8 cellular contexts compared by ENCODE assay signal in the genomic region with DNA sequence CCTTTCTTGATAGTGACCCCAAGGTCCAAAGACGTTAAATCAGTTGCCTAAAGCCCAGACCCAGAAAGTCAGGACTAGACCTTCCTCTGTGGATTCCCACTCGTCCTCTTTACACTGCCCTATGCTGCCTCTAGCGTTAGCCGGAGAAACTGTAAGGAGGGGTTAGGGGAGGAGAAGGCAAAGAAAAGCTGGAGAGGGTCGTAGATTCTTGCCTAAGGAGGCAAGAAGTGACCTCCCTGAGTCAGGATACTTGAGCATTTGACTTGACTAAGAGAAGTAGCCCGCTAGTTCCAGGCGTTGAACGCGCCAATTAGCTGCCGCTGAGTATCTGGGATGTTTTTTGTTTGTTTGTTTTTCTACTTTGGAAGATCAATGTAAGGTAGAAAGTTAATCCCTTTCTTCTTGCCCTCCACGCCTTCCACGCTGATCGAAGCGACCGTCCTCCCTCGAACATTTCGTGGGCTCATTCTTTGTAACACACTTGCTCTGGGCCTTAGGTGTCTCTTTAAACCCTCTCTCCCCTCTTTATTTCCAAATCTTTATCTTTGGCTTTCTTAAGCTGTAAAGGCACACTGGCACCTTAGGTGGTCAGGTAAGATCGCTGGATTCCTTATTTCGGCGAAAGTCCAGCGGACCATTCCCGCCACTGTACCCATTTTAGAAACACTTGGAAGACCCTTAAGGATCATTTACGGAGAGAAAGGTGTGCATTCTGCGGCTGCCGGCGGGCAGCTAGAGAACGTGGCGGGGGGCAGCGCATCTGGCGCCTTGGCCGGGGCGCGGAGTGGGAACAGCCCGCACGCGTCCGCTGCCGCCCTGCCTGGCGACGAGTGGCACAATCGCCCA. TPM values are rescaled to one million over a fixed set of nuclear protein-coding genes. Genes with fewer than 3 reads are reported as not detected.
DNase-seq lines count a peak whose midpoint lies in the region; ATAC-seq and TF ChIP-seq lines count a peak whose summit lies in the region.

No MANE protein-coding gene starts in this region.

- CTCF ChIA-PET in RWPE1 (lab: Yijun Ruan, JAX) (interaction anchor here (0.6 to 3.2 kb wide), 50 partner anchors 9 to 1588 kb away, joined by 3 to 22 read pairs (median 4); no protein-coding TSS in a partner anchor), MCF 10A (lab: Yijun Ruan, JAX) (interaction anchor here (0.5 to 6.8 kb wide), 86 partner anchors 8 to 1677 kb away, joined by 3 to 86 read pairs (median 4); no protein-coding TSS in a partner anchor)

- POLR2A ChIA-PET in RWPE1 (lab: Yijun Ruan, JAX; ENCODE audit: low non-redundant PET) (no interaction called here), MCF 10A (lab: Yijun Ruan, JAX) (interaction anchor here (0.6 to 2.9 kb wide), 10 partner anchors 9 to 1961 kb away, joined by 3 to 9 read pairs (median 4); a partner anchor contains a TSS)

- H3K27me3 ChIP-seq in HUES64 (ENCODE audit: insufficient read depth, low read length): peaks cover 28% of the 10 kb centered on the region

- TF ChIP-seq CTCF in RWPE1 (conservative IDR thresholded peaks at IDR 0.05; ENCODE audit: low read depth): peak; percentile 96
- peak; percentile 92 for TF ChIP-seq CTCF in MCF 10A (IDR thresholded peaks at IDR 0.05; ENCODE audit: unreplicated experiment)

- peaks cover 32% of the 10 kb centered on the region for H3K4me1 ChIP-seq in HUES64 (ENCODE audit: insufficient read depth, low read length)

- ATAC-seq in GM21526 (IDR thresholded peaks at IDR 0.05; ENCODE audit: low FRiP score, unreplicated experiment): peak; percentile 44
- ATAC-seq in sciatic nerve: peak; percentile 50

- peak overlapping the region; percentile 95 for H3K4me3 Mint-ChIP-seq in MCF 10A (ENCODE audit: unreplicated experiment)

- no peaks in the 10 kb centered on the region for H3K9me3 ChIP-seq in HUES64 (ENCODE audit: insufficient read depth, low read depth, low read length)
- H3K9me3 ChIP-seq in iPS-18c (ENCODE audit: control insufficient read depth, insufficient read depth, low read length): peaks cover 3% of the 10 kb centered on the region

- no peak overlapping the region for H3K27ac Mint-ChIP-seq in MCF 10A (ENCODE audit: low read depth, unreplicated experiment)

- peaks cover 4% of the 10 kb centered on the region for H3K36me3 Mint-ChIP-seq in MCF 10A (ENCODE audit: insufficient read depth, unreplicated experiment)

- peak overlapping the region; percentile 72 for H3K9ac ChIP-seq in HUES64 (ENCODE audit: low read depth, low read length)

- BruUV-seq in MCF 10A (replicated peaks; lab: Mats Ljungman, UMichigan): no TSS peak

- no peaks in the 10 kb centered on the region for H3K27me3 Mint-ChIP-seq in MCF 10A (ENCODE audit: insufficient read depth, unreplicated experiment)

- H3K36me3 ChIP-seq in HUES64 (ENCODE audit: insufficient read depth, low read length): no peaks in the 10 kb centered on the region

- no peaks in the 10 kb centered on the region for H3K9me3 Mint-ChIP-seq in MCF 10A (ENCODE audit: unreplicated experiment)

- WGBS in HUES64: under 1% methylated on average over 40 of the region's 41 CpGs

- DNase-seq in GDM1 (lab: John Stamatoyannopoulos, UW): peak; percentile 10
- DNase-seq in RWPE1 (ENCODE audit: low spot score): peak; percentile 63
- peak; percentile 67 for DNase-seq in MCF 10A (ENCODE audit: unreplicated experiment)
- DNase-seq in sciatic nerve (ENCODE audit: low spot score): peak; percentile 70
- no peak for DNase-seq in GOT3 (lab: John Stamatoyannopoulos, UW)

- peaks cover 20% of the 10 kb centered on the region for H3K4me1 Mint-ChIP-seq in MCF 10A (ENCODE audit: insufficient read depth, unreplicated experiment)

- H3K27ac ChIP-seq in HUES64 (ENCODE audit: low read depth, low read length) (peak overlapping the region; percentile 73; the same call in 1 of the 2 replicates), RWPE1 (peak overlapping the region; percentile 81)

- H3K4me3 ChIP-seq in HUES64 (ENCODE audit: low read length) (peak overlapping the region; percentile 86), iPS-18c (ENCODE audit: insufficient read depth, low read depth, low read length) (peak overlapping the region; percentile 81)

- intact Hi-C loops in MCF 10A (cut with micrococcal nuclease) (loop anchor here (1.0 kb wide), 4 partner anchors 264 to 1585 kb away; a partner anchor contains a TSS), sciatic nerve (cut with DNase I) (no loop called here)

RNA-seq across cellular contexts. Expression of a gene that starts 5.1 kb away (rescaled TPM):
- 31.0 TPM for polyA plus RNA-seq in HUES64 (2013, experiment 1 of 2)
- polyA plus RNA-seq in HUES64 (2013, experiment 2 of 2): 36.9 TPM
- total RNA-seq in MCF 10A (2022) (17.5 and 20.3 TPM in 2 replicates), sciatic nerve (20.2 TPM)
